Comparison of ENCODE assay signal across 8 cellular contexts in genomic region chr11:72225411-72225951, GRCh38. TPM values are rescaled to one million over a fixed set of nuclear protein-coding genes. Genes with fewer than 3 reads are reported as not detected.
DNase-seq lines count a peak whose midpoint lies in the region; ATAC-seq and TF ChIP-seq lines count a peak whose summit lies in the region.

No MANE protein-coding gene starts in this region.

- peak overlapping the region; percentile 18 for H2BK5ac ChIP-seq in IMR-90 (ENCODE audit: low read depth, low read length, poor library complexity, severe bottlenecking)

- H3K27ac ChIP-seq in CD4-positive, CD25-positive, alpha-beta regulatory T cell (ENCODE audit: insufficient read depth, low read length, poor library complexity, severe bottlenecking), result peak overlapping the region; percentile 86
- H3K27ac ChIP-seq in IMR-90 (ENCODE audit: insufficient read depth, low read length) (peak overlapping the region; percentile 96), right lobe of liver (no peak overlapping the region), thyroid gland (peak overlapping the region in 2 of 3 donors; percentile 58 to 99)

- no peak overlapping the region for H2BK120ac ChIP-seq in IMR-90 (ENCODE audit: low read depth, low read length)

- peak overlapping the region; percentile 48 for H4K91ac ChIP-seq in IMR-90 (ENCODE audit: insufficient read depth, low read depth, low read length)

- H2AFZ ChIP-seq in IMR-90 (replicated peaks; ENCODE audit: low read length, poor library complexity), result peak overlapping the region; percentile 91

- no peak overlapping the region for H2BK15ac ChIP-seq in IMR-90 (ENCODE audit: low read depth, low read length)

- TF ChIP-seq CTCF in IMR-90 (conservative IDR thresholded peaks at IDR 0.05; ENCODE audit: low read depth, low read length) (no peak), right lobe of liver (IDR thresholded peaks at IDR 0.05) (no peak), thyroid gland (IDR thresholded peaks at IDR 0.05) (no peak)

- peaks cover 23 to 61% of the 10 kb centered on the region in 2 experiments; a peak in 3 of 4 replicates for H3K79me1 ChIP-seq in IMR-90 (ENCODE audit: low read depth in 1 of 2, low read length in 2 of 2)

- no peaks in the 10 kb centered on the region for H3K9me3 ChIP-seq in CD4-positive, CD25-positive, alpha-beta regulatory T cell (ENCODE audit: control insufficient read depth in 2 of 2, low read length in 2 of 2)
- H3K9me3 ChIP-seq in IMR-90 (ENCODE audit: control insufficient read depth, insufficient read depth, low read length) (no peaks in the 10 kb centered on the region), adipocyte (ENCODE audit: control insufficient read depth, low read length) (no peaks in the 10 kb centered on the region), right lobe of liver (no peaks in the 10 kb centered on the region), thyroid gland (no peaks in the 10 kb centered on the region)

- peaks cover 3 to 35% (median 22%) of the 10 kb centered on the region in 4 donors for H3K4me1 Mint-ChIP-seq in CD4-positive, CD25-positive, alpha-beta regulatory T cell

- H3K18ac ChIP-seq in IMR-90 (ENCODE audit: low read depth, low read length), result no peak overlapping the region; the same call in 1 of the 2 replicates

- CTCF ChIA-PET in IMR-90 (lab: Yijun Ruan, JAX), result interaction anchor here (0.8 to 1.5 kb wide), 2 partner anchors 43 to 205 kb away, joined by 3 to 4 read pairs; no protein-coding TSS in a partner anchor

- BruUV-seq in IMR-90 (replicated peaks; lab: Mats Ljungman, UMichigan), result TSS peak; percentile 16

- H3K27me3 ChIP-seq in CD4-positive, CD25-positive, alpha-beta regulatory T cell (ENCODE audit: control insufficient read depth, insufficient read depth, low read length), result no peaks in the 10 kb centered on the region
- no peaks in the 10 kb centered on the region for H3K27me3 ChIP-seq in IMR-90 (ENCODE audit: control insufficient read depth, insufficient read depth, low read length)
- H3K27me3 ChIP-seq in adipocyte (replicated peaks; ENCODE audit: control insufficient read depth, insufficient read depth, low read length), result no peaks in the 10 kb centered on the region
- H3K27me3 ChIP-seq in right lobe of liver, result no peaks in the 10 kb centered on the region
- no peaks in the 10 kb centered on the region for H3K27me3 ChIP-seq in thyroid gland

- H3K4me3 Mint-ChIP-seq in CD4-positive, CD25-positive, alpha-beta regulatory T cell, result peak overlapping the region; percentile 89 to 98 (median 94)

- peaks cover 19% of the 10 kb centered on the region for H3K36me3 ChIP-seq in CD4-positive, CD25-positive, alpha-beta regulatory T cell (ENCODE audit: control insufficient read depth, insufficient read depth, low read length)
- H3K36me3 ChIP-seq in IMR-90 (ENCODE audit: control insufficient read depth, insufficient read depth, low read length), result peaks cover 36% of the 10 kb centered on the region
- H3K36me3 ChIP-seq in adipocyte (ENCODE audit: control insufficient read depth, insufficient read depth, low read length, severe bottlenecking), result peaks cover 33% of the 10 kb centered on the region
- peaks cover 0 to 20% (median under 1%) of the 10 kb centered on the region in 4 donors for H3K36me3 ChIP-seq in right lobe of liver
- peaks cover 20 to 24% of the 10 kb centered on the region in 2 donors for H3K36me3 ChIP-seq in thyroid gland

- H4K20me1 ChIP-seq in IMR-90 (ENCODE audit: insufficient read depth, low read length), result peaks cover 52% of the 10 kb centered on the region

- H2BK20ac ChIP-seq in IMR-90 (ENCODE audit: low read depth, low read length), result no peak overlapping the region

- TF ChIP-seq POLR2A in IMR-90 (IDR thresholded peaks at IDR 0.05; ENCODE audit: low read depth, low read length) (no peak), right lobe of liver (IDR thresholded peaks at IDR 0.05) (no peak), thyroid gland (IDR thresholded peaks at IDR 0.05) (no peak)

- no peaks in the 10 kb centered on the region for H3K9me3 Mint-ChIP-seq in CD4-positive, CD25-positive, alpha-beta regulatory T cell

- 0% methylated on average over 8 of the region's 11 CpGs; no CpG with 5 or more reads in 1 of the 2 experiments for WGBS in IMR-90 (ENCODE audit: extremely low coverage in 2 of 2, insufficient read length in 1 of 2), 2 experiments
- WGBS in right lobe of liver (ENCODE audit: insufficient coverage, low coverage, low lambda C conversion rate, missing lambda C conversion rate), result 0% methylated on average over 1 of the region's 11 CpGs
- 11 to 15% methylated on average over 11 of the region's 11 CpGs for WGBS in thyroid gland, 2 donors

- H3K9ac ChIP-seq in IMR-90 (ENCODE audit: low read depth, low read length), result peak overlapping the region; percentile 98
- H3K9ac ChIP-seq in adipocyte (ENCODE audit: low read length), result peak overlapping the region; percentile 94

- in situ Hi-C loops in IMR-90 (cut with MboI; ENCODE audit: low sequenced_read_pairs), result no loop called here

- ATAC-seq in CD4-positive, CD25-positive, alpha-beta regulatory T cell (ENCODE audit: low read depth in 2 of 2), result no peak
- ATAC-seq in IMR-90 (ENCODE audit: low read depth) (peak; percentile 1; the same call in 1 of the 2 replicates), right lobe of liver (no peak), GM21360 (IDR thresholded peaks at IDR 0.05; ENCODE audit: unreplicated experiment) (no peak), HG03108 (IDR thresholded peaks at IDR 0.05; ENCODE audit: unreplicated experiment) (no peak), esophagus mucosa (no peak)

- peak overlapping the region; percentile 74 for H3K4ac ChIP-seq in IMR-90 (ENCODE audit: low read depth, low read length)

- DNase-seq in CD4-positive, CD25-positive, alpha-beta regulatory T cell, result peak in 2 of 3 donors; percentile 28 to 47
- no peak for DNase-seq in IMR-90
- peak; percentile 43 for DNase-seq in adipocyte (ENCODE audit: low read depth)
- peak in 1 of 3 donors; percentile 38 for DNase-seq in right lobe of liver
- peak; percentile 36 to 40 for DNase-seq in thyroid gland

- POLR2A ChIA-PET in IMR-90 (lab: Charles Lee; ENCODE audit: unreplicated experiment), result interaction anchor here (1.1 kb wide), 1 partner anchor 9 kb away, joined by 3 read pairs; no protein-coding TSS in a partner anchor

- peak overlapping the region; percentile 4; a peak in 2 of 4 replicates for H4K8ac ChIP-seq in IMR-90 (ENCODE audit: low read depth in 2 of 2, low read length in 2 of 2)

- no peaks in the 10 kb centered on the region for H3K27me3 Mint-ChIP-seq in CD4-positive, CD25-positive, alpha-beta regulatory T cell

- H2AK5ac ChIP-seq in IMR-90 (ENCODE audit: low read depth, low read length), result peak overlapping the region; percentile 93

- peak overlapping the region; percentile 42 for H3K23ac ChIP-seq in IMR-90 (ENCODE audit: low read depth, low read length)

- H3K36me3 Mint-ChIP-seq in CD4-positive, CD25-positive, alpha-beta regulatory T cell, result peaks cover 3% of the 10 kb centered on the region

- H2AK9ac ChIP-seq in IMR-90 (replicated peaks; ENCODE audit: low read depth, low read length, poor library complexity), result peak overlapping the region; percentile 31

- peak overlapping the region; percentile 99 for H3K4me2 ChIP-seq in IMR-90 (ENCODE audit: low read depth, low read length)

- peak overlapping the region; percentile 59 to 99 (median 97) for H3K27ac Mint-ChIP-seq in CD4-positive, CD25-positive, alpha-beta regulatory T cell

- peak overlapping the region; percentile 78 for H3K4me3 ChIP-seq in CD4-positive, CD25-positive, alpha-beta regulatory T cell (ENCODE audit: low read depth, low read length)
- H3K4me3 ChIP-seq in IMR-90 (ENCODE audit: insufficient read depth, low read depth, low read length) (peak overlapping the region; percentile 98), adipocyte (ENCODE audit: low read length) (peak overlapping the region; percentile 89), right lobe of liver (peak overlapping the region; percentile 77 to 88 (median 88)), thyroid gland (replicated peaks in 1 of 3) (peak overlapping the region; percentile 27 to 74 (median 43))

- dilution Hi-C loops in IMR-90 (cut with HindIII; ENCODE audit: low sequenced_read_pairs, unreplicated experiment), result no loop called here

- intact Hi-C loops in IMR-90 (cut with micrococcal nuclease) (no loop called here), right lobe of liver (cut with DNase I) (no loop called here), thyroid gland (cut with DNase I) (loop anchor here (10.0 kb wide), 1 partner anchor 121 kb away; the partner anchor contains the start of genes LAMTOR1 and TOMT)

- H3K9me1 ChIP-seq in IMR-90 (ENCODE audit: insufficient read depth, low read length), result peaks cover 7% of the 10 kb centered on the region; the same call in 1 of the 2 replicates

- H4K5ac ChIP-seq in IMR-90 (ENCODE audit: low read depth, low read length), result no peak overlapping the region; the same call in 1 of the 2 replicates

- TF ChIP-seq RAD21 in IMR-90 (IDR thresholded peaks at IDR 0.05; ENCODE audit: low read length), result no peak

- peaks cover 27% of the 10 kb centered on the region for H3K4me1 ChIP-seq in CD4-positive, CD25-positive, alpha-beta regulatory T cell (ENCODE audit: control insufficient read depth, insufficient read depth, low read length, poor library complexity, severe bottlenecking)
- H3K4me1 ChIP-seq in IMR-90 (ENCODE audit: control insufficient read depth, insufficient read depth, low read length), result peaks cover 6% of the 10 kb centered on the region; the same call in 1 of the 2 replicates
- H3K4me1 ChIP-seq in adipocyte (ENCODE audit: control insufficient read depth, insufficient read depth, low read length), result peaks cover 18% of the 10 kb centered on the region
- peaks cover 0 to 9% (median 0%) of the 10 kb centered on the region in 4 donors for H3K4me1 ChIP-seq in right lobe of liver
- peaks cover 27 to 29% of the 10 kb centered on the region in 2 donors for H3K4me1 ChIP-seq in thyroid gland

- H3K14ac ChIP-seq in IMR-90 (replicated peaks; ENCODE audit: low read depth, low read length), result peak overlapping the region; percentile 66

- H3K56ac ChIP-seq in IMR-90 (ENCODE audit: extremely low read depth, insufficient read depth, low read length), result peak overlapping the region; percentile 46; the same call in 1 of the 2 replicates

RNA-seq across cellular contexts. Expression of gene INPPL1, which starts 0.9 kb away (rescaled TPM):
- total RNA-seq in CD4-positive, CD25-positive, alpha-beta regulatory T cell, result 101 TPM
- 1 to 10 TPM; 3.6 to 4.5 (median 4.2) TPM for polyA plus RNA-seq in CD4-positive, CD25-positive, alpha-beta regulatory T cell
- total RNA-seq in IMR-90 (2012; rRNA removed) (26.9 and 27.4 TPM in 2 replicates), right lobe of liver (10 to 100 TPM; 23.2 to 46.5 (median 37.4) TPM), thyroid gland (100 to 1,000 TPM in 2 of 4 donors, 10 to 100 TPM in 2; 85.9 to 114 (median 99.5) TPM), esophagus mucosa (21.2 TPM)
- polyA plus RNA-seq in IMR-90 (2012; rRNA removed), result 105 and 120 TPM in 2 replicates
- 22.4 and 46.8 TPM in 2 replicates for polyA plus RNA-seq in IMR-90 (2012; cell fraction: cytosol; rRNA removed)
- 826 and 1,150 TPM in 2 replicates for polyA plus RNA-seq in IMR-90 (2012; cell fraction: nucleus; rRNA removed; ENCODE audit: low replicate concordance)

RNA-seq across cellular contexts. Expression of gene FOLR2, which starts 8.9 kb away (rescaled TPM):
- total RNA-seq in CD4-positive, CD25-positive, alpha-beta regulatory T cell, result not detected
- under 1 TPM in 1 of 4 donors, not detected in 3; 0.26 TPM for polyA plus RNA-seq in CD4-positive, CD25-positive, alpha-beta regulatory T cell
- total RNA-seq in IMR-90 (2012; rRNA removed), result not detected in 2 replicates
- polyA plus RNA-seq in IMR-90 (2012; rRNA removed), result not detected in 2 replicates
- polyA plus RNA-seq in IMR-90 (2012; cell fraction: cytosol; rRNA removed), result not detected in 2 replicates
- polyA plus RNA-seq in IMR-90 (2012; cell fraction: nucleus; rRNA removed; ENCODE audit: low replicate concordance), result not detected in 2 replicates
- 10 to 100 TPM in 2 of 6 experiments, 1 to 10 TPM in 4; 3.3 to 28.3 (median 8.6) TPM for total RNA-seq in right lobe of liver
- total RNA-seq in thyroid gland, result 10 to 100 TPM in 2 of 4 donors, 1 to 10 TPM in 2; 5.3 to 28.6 (median 9.7) TPM
- total RNA-seq in esophagus mucosa, result 0.24 TPM

RNA-seq across cellular contexts. Expression of gene PHOX2A, which starts 18.5 kb away (rescaled TPM):
- total RNA-seq in CD4-positive, CD25-positive, alpha-beta regulatory T cell, result not detected
- not detected for polyA plus RNA-seq in CD4-positive, CD25-positive, alpha-beta regulatory T cell
- total RNA-seq in IMR-90 (2012; rRNA removed) (not detected in 2 replicates), right lobe of liver (not detected), thyroid gland (not detected), esophagus mucosa (not detected)
- not detected in 2 replicates for polyA plus RNA-seq in IMR-90 (2012; rRNA removed)
- not detected in 2 replicates for polyA plus RNA-seq in IMR-90 (2012; cell fraction: cytosol; rRNA removed)
- not detected in 2 replicates for polyA plus RNA-seq in IMR-90 (2012; cell fraction: nucleus; rRNA removed; ENCODE audit: low replicate concordance)

RNA-seq across cellular contexts. Expression of gene FOLR1, which starts 33.5 kb away (rescaled TPM):
- not detected for total RNA-seq in CD4-positive, CD25-positive, alpha-beta regulatory T cell
- not detected for polyA plus RNA-seq in CD4-positive, CD25-positive, alpha-beta regulatory T cell
- total RNA-seq in IMR-90 (2012; rRNA removed), result not detected in 2 replicates
- polyA plus RNA-seq in IMR-90 (2012; rRNA removed), result 0.24 and 0.29 TPM in 2 replicates
- 0.25 TPM in 1 of 2 replicates, not detected in the other for polyA plus RNA-seq in IMR-90 (2012; cell fraction: cytosol; rRNA removed)
- 0.08 TPM in 1 of 2 replicates, not detected in the other for polyA plus RNA-seq in IMR-90 (2012; cell fraction: nucleus; rRNA removed; ENCODE audit: low replicate concordance)
- not detected for total RNA-seq in right lobe of liver
- total RNA-seq in thyroid gland, result 10 to 100 TPM in 3 of 4 donors, 1 to 10 TPM in 1; 5.5 to 64.9 (median 36.3) TPM
- 0.96 TPM for total RNA-seq in esophagus mucosa

Comparison
In these comparisons a context has a peak if more than half of its experiments do, and no peak if none do; other contexts are left out.
1. H3K27ac ChIP-seq: peak in CD4-positive, CD25-positive, alpha-beta regulatory T cell (single experiment), IMR-90 (single experiment) and thyroid gland (2 of 3); none in right lobe of liver (0 of 3).
2. H3K4me3 ChIP-seq: peak in every context shown above with its lines; median percentile 98 in IMR-90; 89 in adipocyte; 88 in right lobe of liver; 78 in CD4-positive, CD25-positive, alpha-beta regulatory T cell; 43 in thyroid gland.